Comparison of ENCODE assay signal across 12 cellular contexts in genomic region chr16:87457051-87457611, GRCh38. TPM values are rescaled to one million over a fixed set of nuclear protein-coding genes. Genes with fewer than 3 reads are reported as not detected.
DNase-seq lines count a peak whose midpoint lies in the region; ATAC-seq, FAIRE-seq and TF ChIP-seq lines count a peak whose summit lies in the region.
"Had no signal": no experiment of that assay in that cellular context is flagged by ENCODE, and none has a peak within 500 bp of the region (broad histone marks: within the 10 kb centered on the region; RNA-seq: fewer than 3 reads in every experiment).

No MANE protein-coding gene starts in this region.

- H3K9me3 ChIP-seq in body of pancreas (no peaks in the 10 kb centered on the region), left lung (no peaks in the 10 kb centered on the region)
- H3K9me3 ChIP-seq: BLaER1 had no signal

- 59 to 63% methylated on average over 5 of the region's 5 CpGs for WGBS in body of pancreas, 2 donors

- FAIRE-seq in urothelium cell line (lab: Jason Lieb, UNC), result no peak
- FAIRE-seq: H1 had no signal

- no peak for DNase-seq in activated naive CD4-positive, alpha-beta T cell treated with anti-CD3 and anti-CD28 coated beads, Interleukin-2, amount 10 ng/mL, durations not matched to agents 7 days and 5 days
- DNase-seq in body of pancreas (peak in 1 of 4 donors; percentile 23), left lung (no peak), urothelium cell line (ENCODE audit: low spot score) (peak; percentile 35), cerebellar cortex (ENCODE audit: low spot score) (no peak), GF-D8 (lab: John Stamatoyannopoulos, UW) (no peak), NCI-H2081 (lab: John Stamatoyannopoulos, UW) (no peak)
- DNase-seq: hypothalamus had no signal

- peaks cover 14% of the 10 kb centered on the region for H3K4me1 ChIP-seq in body of pancreas
- H3K4me1 ChIP-seq in left lung, result peaks cover 24 to 31% of the 10 kb centered on the region in 2 donors

- peaks cover 37% of the 10 kb centered on the region for H3K4me1 Mint-ChIP-seq in activated naive CD4-positive, alpha-beta T cell treated with anti-CD3 and anti-CD28 coated beads, Interleukin-2, amount 50 U/mL, for 24 hours
- peaks cover 9% of the 10 kb centered on the region for H3K4me1 Mint-ChIP-seq in activated naive CD4-positive, alpha-beta T cell treated with anti-CD3 and anti-CD28 coated beads, Interleukin-2, amount 10 ng/mL, durations not matched to agents 7 days and 5 days

- H3K36me3 Mint-ChIP-seq in activated naive CD4-positive, alpha-beta T cell treated with anti-CD3 and anti-CD28 coated beads, Interleukin-2, amount 50 U/mL, for 24 hours, result no peaks in the 10 kb centered on the region
- H3K36me3 Mint-ChIP-seq in activated naive CD4-positive, alpha-beta T cell treated with anti-CD3 and anti-CD28 coated beads, Interleukin-2, amount 10 ng/mL, durations not matched to agents 7 days and 5 days, result peaks cover 4% of the 10 kb centered on the region

- no peak for TF ChIP-seq CTCF in body of pancreas (IDR thresholded peaks at IDR 0.05)
- TF ChIP-seq CTCF in left lung (IDR thresholded peaks at IDR 0.05), result no peak

- H3K27ac ChIP-seq in body of pancreas, result peak overlapping the region in 3 of 4 donors; percentile 19 to 64 (median 44)
- peak overlapping the region; percentile 37 to 46 for H3K27ac ChIP-seq in left lung
- H3K27ac ChIP-seq: VCaP had no signal

- ATAC-seq in body of pancreas, result no peak
- no peak for ATAC-seq in left lung

- peak overlapping the region; percentile 89 for H3K27ac Mint-ChIP-seq in activated naive CD4-positive, alpha-beta T cell treated with anti-CD3 and anti-CD28 coated beads, Interleukin-2, amount 50 U/mL, for 24 hours
- no peak overlapping the region for H3K27ac Mint-ChIP-seq in activated naive CD4-positive, alpha-beta T cell treated with anti-CD3 and anti-CD28 coated beads, Interleukin-2, amount 10 ng/mL, durations not matched to agents 7 days and 5 days

- H3K27me3 Mint-ChIP-seq in activated naive CD4-positive, alpha-beta T cell treated with anti-CD3 and anti-CD28 coated beads, Interleukin-2, amount 50 U/mL, for 24 hours, result no peaks in the 10 kb centered on the region
- H3K27me3 Mint-ChIP-seq in activated naive CD4-positive, alpha-beta T cell treated with anti-CD3 and anti-CD28 coated beads, Interleukin-2, amount 10 ng/mL, durations not matched to agents 7 days and 5 days, result no peaks in the 10 kb centered on the region

- H3K27me3 ChIP-seq in body of pancreas (no peaks in the 10 kb centered on the region), left lung (no peaks in the 10 kb centered on the region)
- H3K27me3 ChIP-seq: BLaER1 had no signal

- H3K36me3 ChIP-seq in body of pancreas (replicated peaks in 1 of 2; ENCODE audit: insufficient read depth in 1 of 2, low read depth in 2 of 2) (peaks cover 0 to 3% of the 10 kb centered on the region in 2 donors), left lung (peaks cover 0 to 52% of the 10 kb centered on the region in 2 donors)

- no peak for TF ChIP-seq POLR2A in body of pancreas (IDR thresholded peaks at IDR 0.05)

- H3K4me3 Mint-ChIP-seq in activated naive CD4-positive, alpha-beta T cell treated with anti-CD3 and anti-CD28 coated beads, Interleukin-2, amount 50 U/mL, for 24 hours, result no peak overlapping the region
- no peak overlapping the region for H3K4me3 Mint-ChIP-seq in activated naive CD4-positive, alpha-beta T cell treated with anti-CD3 and anti-CD28 coated beads, Interleukin-2, amount 10 ng/mL, durations not matched to agents 7 days and 5 days

- CTCF ChIA-PET in activated naive CD4-positive, alpha-beta T cell treated with anti-CD3 and anti-CD28 coated beads, Interleukin-2, amount 10 ng/mL, durations not matched to agents 7 days and 5 days (lab: Charles Lee), result no interaction called here

- intact Hi-C loops in body of pancreas (cut with DNase I) (no loop called here), left lung (cut with DNase I) (no loop called here)

- H3K9me3 Mint-ChIP-seq in activated naive CD4-positive, alpha-beta T cell treated with anti-CD3 and anti-CD28 coated beads, Interleukin-2, amount 50 U/mL, for 24 hours, result no peaks in the 10 kb centered on the region
- H3K9me3 Mint-ChIP-seq in activated naive CD4-positive, alpha-beta T cell treated with anti-CD3 and anti-CD28 coated beads, Interleukin-2, amount 10 ng/mL, durations not matched to agents 7 days and 5 days, result no peaks in the 10 kb centered on the region

- H3K4me3 ChIP-seq in body of pancreas (no peak overlapping the region), left lung (no peak overlapping the region)
- H3K4me3 ChIP-seq: BLaER1 had no signal

RNA-seq across cellular contexts. Expression of gene ZCCHC14, which starts 35.7 kb away (rescaled TPM):
- 10 to 100 TPM; 18.9 to 54.4 TPM for total RNA-seq in body of pancreas
- total RNA-seq in left lung, result 10 to 100 TPM; 23.4 to 24.1 TPM
